In genomic region chr10:116444527-116445142, GRCh38 we compare ENCODE assay signal across 8 cellular contexts. TPM values are rescaled to one million over a fixed set of nuclear protein-coding genes. Genes with fewer than 3 reads are reported as not detected.
DNase-seq lines count a peak whose midpoint lies in the region; ATAC-seq and TF ChIP-seq lines count a peak whose summit lies in the region.

No MANE protein-coding gene starts in this region.

- H3K79me2 ChIP-seq in OCI-LY7 (ENCODE audit: insufficient read depth, low read depth, low read length): no peaks in the 10 kb centered on the region

- no TSS peak for BruUV-seq in OCI-LY7 (replicated peaks; lab: Mats Ljungman, UMichigan)

- no peak overlapping the region for H3K4me3 ChIP-seq in BE2C (ENCODE audit: low read depth, low read length)
- H3K4me3 ChIP-seq in GM12875 (ENCODE audit: low read depth, low read length): no peak overlapping the region
- H3K4me3 ChIP-seq in OCI-LY7 (ENCODE audit: low read depth, low read length, poor library complexity, severe bottlenecking): no peak overlapping the region
- no peak overlapping the region for H3K4me3 ChIP-seq in fibroblast of pulmonary artery (replicated peaks; ENCODE audit: low read depth, low read length)
- no peak overlapping the region for H3K4me3 ChIP-seq in gastrocnemius medialis
- H3K4me3 ChIP-seq in right cardiac atrium (ENCODE audit: low read length): no peak overlapping the region

- no peak for TF ChIP-seq POLR2A in gastrocnemius medialis (IDR thresholded peaks at IDR 0.05)

- H3K4me2 ChIP-seq in OCI-LY7 (ENCODE audit: low read length): no peak overlapping the region

- intact Hi-C loops in OCI-LY7 (cut with micrococcal nuclease; ENCODE audit: unreplicated experiment): no loop called here
- intact Hi-C loops in gastrocnemius medialis (cut with DNase I; ENCODE audit: low total_unique reads): no loop called here
- intact Hi-C loops in right cardiac atrium (cut with DNase I): no loop called here

- H3K36me3 ChIP-seq in BE2C (no peaks in the 10 kb centered on the region), OCI-LY7 (ENCODE audit: insufficient read depth, low read length) (no peaks in the 10 kb centered on the region), gastrocnemius medialis (no peaks in the 10 kb centered on the region)

- DNase-seq in BE2C (peak; percentile 30), OCI-LY7 (ENCODE audit: low spot score) (peak; percentile 31), fibroblast of pulmonary artery (ENCODE audit: low read depth) (peak; percentile 46), gastrocnemius medialis (no peak), NCI-H774 (lab: John Stamatoyannopoulos, UW) (no peak), right cardiac atrium (no peak)

- H3K27ac ChIP-seq in OCI-LY7 (ENCODE audit: low read depth, low read length, poor library complexity, severe bottlenecking) (no peak overlapping the region), gastrocnemius medialis (no peak overlapping the region), right cardiac atrium (ENCODE audit: low read length) (no peak overlapping the region)

- H3K4me1 ChIP-seq in BE2C: no peaks in the 10 kb centered on the region
- no peaks in the 10 kb centered on the region for H3K4me1 ChIP-seq in OCI-LY7 (ENCODE audit: insufficient read depth, low read length, poor library complexity, severe bottlenecking)
- no peaks in the 10 kb centered on the region for H3K4me1 ChIP-seq in gastrocnemius medialis
- H3K4me1 ChIP-seq in right cardiac atrium (ENCODE audit: control insufficient read depth, insufficient read depth, low read length): no peaks in the 10 kb centered on the region

- ATAC-seq in HG02798 (IDR thresholded peaks at IDR 0.05; ENCODE audit: poor library complexity, unreplicated experiment) (peak; percentile 87), gastrocnemius medialis (no peak), right cardiac atrium (no peak)

- POLR2A ChIA-PET in OCI-LY7 (lab: Charles Lee): no interaction called here

- in situ Hi-C loops in gastrocnemius medialis (cut with MboI; ENCODE audit: low sequenced_read_pairs in 4 of 4): no loop called here

- no peaks in the 10 kb centered on the region for H3K9me2 ChIP-seq in OCI-LY7 (ENCODE audit: insufficient read depth, low read length)

- no peak overlapping the region for H2AFZ ChIP-seq in OCI-LY7 (ENCODE audit: low read length)

- H3K27me3 ChIP-seq in BE2C: no peaks in the 10 kb centered on the region
- no peaks in the 10 kb centered on the region for H3K27me3 ChIP-seq in gastrocnemius medialis
- no peaks in the 10 kb centered on the region for H3K27me3 ChIP-seq in right cardiac atrium (ENCODE audit: control insufficient read depth, insufficient read depth)

- H3K9me3 ChIP-seq in BE2C: no peaks in the 10 kb centered on the region
- H3K9me3 ChIP-seq in OCI-LY7 (ENCODE audit: low read length): no peaks in the 10 kb centered on the region
- H3K9me3 ChIP-seq in gastrocnemius medialis: no peaks in the 10 kb centered on the region
- H3K9me3 ChIP-seq in right cardiac atrium (ENCODE audit: control insufficient read depth, low read length): no peaks in the 10 kb centered on the region

- 43% methylated on average over 4 of the region's 4 CpGs for WGBS in right cardiac atrium

- H4K20me1 ChIP-seq in OCI-LY7 (ENCODE audit: insufficient read depth, low read length): no peaks in the 10 kb centered on the region

- CTCF ChIA-PET in OCI-LY7 (lab: Charles Lee; ENCODE audit: unreplicated experiment): no interaction called here

- TF ChIP-seq CTCF in BE2C (IDR thresholded peaks at IDR 0.05; ENCODE audit: low read depth, low read length): peak; percentile 86
- peak; percentile 72 for TF ChIP-seq CTCF in GM12875 (IDR thresholded peaks at IDR 0.05; ENCODE audit: borderline replicate concordance, insufficient read depth, low read depth, low read length)
- peak; percentile 94 for TF ChIP-seq CTCF in OCI-LY7 (conservative IDR thresholded peaks at IDR 0.05; ENCODE audit: low read length)
- peak; percentile 79 for TF ChIP-seq CTCF in fibroblast of pulmonary artery (IDR thresholded peaks at IDR 0.05; ENCODE audit: low read length, missing control alignments)
- peak in 3 of 5 experiments; percentile 13 to 62 (median 46) for TF ChIP-seq CTCF in gastrocnemius medialis (IDR thresholded peaks at IDR 0.05 in 4 of 5, conservative IDR thresholded peaks at IDR 0.05 in 1 of 5)

RNA-seq across cellular contexts. Expression of gene PNLIPRP3, which starts 17.0 kb away (rescaled TPM):
- polyA plus RNA-seq in BE2C (2012; ENCODE audit: insufficient read depth, insufficient read length, low read depth): not detected
- total RNA-seq in OCI-LY7 (2014; rRNA removed; shearing (Covaris generic)): not detected in 2 replicates
- total RNA-seq in OCI-LY7 (2022) (not detected in 2 replicates), gastrocnemius medialis (not detected), right cardiac atrium (not detected)
- not detected for polyA plus RNA-seq in right cardiac atrium

Comparison
In these comparisons a context has a peak if more than half of its experiments do, and no peak if none do; other contexts are left out.
1. DNase-seq: peak in BE2C (single experiment), OCI-LY7 (single experiment) and fibroblast of pulmonary artery (single experiment); none in gastrocnemius medialis (0 of 2), NCI-H774 (single experiment) and right cardiac atrium (0 of 3).
2. Peak in every context shown above with its lines, with median percentiles within 50 percentile points of each other: CTCF ChIP-seq.